Comparison of ENCODE assay signal across 13 cellular contexts in the genomic region with DNA sequence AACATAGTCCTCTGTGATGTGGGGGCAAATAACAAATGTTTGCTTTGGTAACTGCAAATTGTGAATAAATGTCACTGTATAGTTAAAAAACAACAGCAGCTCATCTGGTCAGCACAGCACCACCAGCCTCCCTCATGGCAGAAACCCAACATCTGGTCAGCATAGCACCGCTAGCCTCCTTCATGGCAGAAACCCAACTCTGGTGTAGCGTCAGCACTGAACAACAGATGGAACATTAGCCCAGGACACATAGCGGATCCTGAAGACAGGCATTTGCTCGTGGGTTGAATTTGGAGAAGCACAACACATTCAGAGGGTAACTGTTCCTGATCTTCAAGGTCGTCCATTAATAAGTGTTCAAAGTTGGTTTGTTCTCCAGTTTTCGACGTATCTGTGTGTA.
A peak's percentile ranks its signal among the peaks of the same experiment; 100 is the strongest.
DNase-seq lines count a peak whose midpoint lies in the region; ATAC-seq and TF ChIP-seq lines count a peak whose summit lies in the region.
"Had no signal": no experiment of that assay in that cellular context is flagged by ENCODE, and none has a peak within 500 bp of the region (broad histone marks: within the 10 kb centered on the region; RNA-seq: fewer than 3 reads in every experiment).

No MANE protein-coding gene starts in this region.

- ATAC-seq in mucosa of descending colon (peak; percentile 31), GM19395 (IDR thresholded peaks at IDR 0.05; ENCODE audit: unreplicated experiment) (no peak), HG02938 (IDR thresholded peaks at IDR 0.05; ENCODE audit: unreplicated experiment) (no peak)
- ATAC-seq: left lung had no signal

- BruUV-seq in PC-9 (replicated peaks; lab: Mats Ljungman, UMichigan) = no TSS peak

- H3K36me3 ChIP-seq in mucosa of descending colon (ENCODE audit: low read depth) = no peaks in the 10 kb centered on the region
- H3K36me3 ChIP-seq in PC-9 (ENCODE audit: low read depth) = no peaks in the 10 kb centered on the region
- H3K36me3 ChIP-seq: left lung, SJSA1 had no signal

- H3F3A ChIP-seq in PC-9 (ENCODE audit: insufficient read depth, low read depth) = no peaks in the 10 kb centered on the region

- no peaks in the 10 kb centered on the region for H3K9me2 ChIP-seq in PC-9 (ENCODE audit: insufficient read depth)

- H3K27me3 ChIP-seq in PC-9 (ENCODE audit: insufficient read depth, low read depth) = peaks cover 38% of the 10 kb centered on the region
- H3K27me3 ChIP-seq: SJSA1 had no signal

- H3K4me2 ChIP-seq in PC-9 = no peak overlapping the region

- H3K27ac ChIP-seq in PC-9 = no peak overlapping the region
- H3K27ac ChIP-seq: left lung, SJSA1 had no signal

- H3K9me3 ChIP-seq in mucosa of descending colon (no peaks in the 10 kb centered on the region), PC-9 (ENCODE audit: insufficient read depth, low read depth) (no peaks in the 10 kb centered on the region)
- H3K9me3 ChIP-seq: left lung had no signal

- H3K4me1 ChIP-seq in mucosa of descending colon (ENCODE audit: low read depth) (peaks cover 12% of the 10 kb centered on the region), PC-9 (replicated peaks; ENCODE audit: insufficient read depth) (no peaks in the 10 kb centered on the region)
- H3K4me1 ChIP-seq: SJSA1 had no signal

- H3K4me3 ChIP-seq in choroid plexus epithelial cell (ENCODE audit: low read depth, low read length) (no peak overlapping the region), mucosa of descending colon (no peak overlapping the region), PC-9 (no peak overlapping the region)
- H3K4me3 ChIP-seq: left lung, SJSA1, skin epidermis had no signal

- no peak overlapping the region for H2AFZ ChIP-seq in PC-9

- no peaks in the 10 kb centered on the region for H3K79me2 ChIP-seq in PC-9 (ENCODE audit: low read depth)

- TF ChIP-seq CTCF in AG09319 (IDR thresholded peaks at IDR 0.05; ENCODE audit: low read depth, low read length) = no peak
- TF ChIP-seq CTCF in choroid plexus epithelial cell (conservative IDR thresholded peaks at IDR 0.05; ENCODE audit: low read depth, low read length) = no peak
- no peak for TF ChIP-seq CTCF in mucosa of descending colon (IDR thresholded peaks at IDR 0.05)
- TF ChIP-seq CTCF in PC-9 (conservative IDR thresholded peaks at IDR 0.05) = no peak

- H4K20me1 ChIP-seq in PC-9 (ENCODE audit: insufficient read depth) = no peaks in the 10 kb centered on the region

- DNase-seq in AG09319 (ENCODE audit: extremely low read depth, low read depth) = peak; percentile 90
- peak; percentile 95 for DNase-seq in NCI-H2029 treated with DMSO at 0.1 percent for 48 hours (lab: John Stamatoyannopoulos, UW)
- peak; percentile 42 for DNase-seq in choroid plexus epithelial cell (ENCODE audit: low read depth)
- peak in 1 of 3 donors; percentile 59 for DNase-seq in mucosa of descending colon
- DNase-seq in NCI-H2227 treated with DMSO at 0.1 percent for 48 hours (lab: John Stamatoyannopoulos, UW) = no peak
- no peak for DNase-seq in PC-9
- DNase-seq: activated CD4-positive, alpha-beta T cell treated with anti-CD3 and anti-CD28 coated beads, Interleukin-2, amount 50 U/mL, for 1 hour; erythroblast had no signal

- POLR2A ChIA-PET in PC-9 (lab: Charles Lee; ENCODE audit: unreplicated experiment) = no interaction called here

- CTCF ChIA-PET in PC-9 (lab: Charles Lee) = no interaction called here

- intact Hi-C loops in mucosa of descending colon (cut with DNase I, micrococcal nuclease) = no loop called here
- intact Hi-C loops in PC-9 (cut with micrococcal nuclease; ENCODE audit: unreplicated experiment) = no loop called here

Comparison
In these comparisons a context has a peak if more than half of its experiments do, and no peak if none do; other contexts are left out.
1. DNase-seq: peak in AG09319 (single experiment), NCI-H2029 treated with DMSO at 0.1 percent for 48 hours (single experiment) and choroid plexus epithelial cell (single experiment); none in NCI-H2227 treated with DMSO at 0.1 percent for 48 hours (single experiment) and PC-9 (0 of 2).